ENCODE assay signal across 8 cellular contexts in genomic region chrX:123648028-123648810, GRCh38.
DNase-seq lines count a peak whose midpoint lies in the region; ATAC-seq and TF ChIP-seq lines count a peak whose summit lies in the region.

No MANE protein-coding gene starts in this region.

- H4K20me1 ChIP-seq in neural progenitor cell (ENCODE audit: low read depth) = peaks cover 16% of the 10 kb centered on the region

- H3K36me3 Mint-ChIP-seq in neural progenitor cell = peaks cover 27% of the 10 kb centered on the region

- H3K4me3 ChIP-seq in neural progenitor cell = no peak overlapping the region

- peaks cover 29% of the 10 kb centered on the region for H3K9me3 Mint-ChIP-seq in neural progenitor cell

- no peak overlapping the region for H3K27ac Mint-ChIP-seq in neural progenitor cell

- TF ChIP-seq CTCF in neural progenitor cell (IDR thresholded peaks at IDR 0.05) (no peak), GM13977 (IDR thresholded peaks at IDR 0.05; ENCODE audit: extremely low read depth, insufficient read depth, missing control alignments) (no peak)

- H3K27me3 Mint-ChIP-seq in neural progenitor cell (ENCODE audit: insufficient read depth, low read depth) = no peaks in the 10 kb centered on the region

- in situ Hi-C loops in GM13977 (cut with MboI; ENCODE audit: low pct_unique_long_range_greater_than_20kb, low sequenced_read_pairs, unreplicated experiment) = no loop called here

- H3K79me2 ChIP-seq in neural progenitor cell (ENCODE audit: low read depth) = peaks cover 17% of the 10 kb centered on the region

- H3K27ac ChIP-seq in neural progenitor cell = no peak overlapping the region

- peaks cover 24% of the 10 kb centered on the region for H3K4me1 Mint-ChIP-seq in neural progenitor cell

- no peaks in the 10 kb centered on the region for H3F3A ChIP-seq in neural progenitor cell (ENCODE audit: low read depth)

- H3K36me3 ChIP-seq in neural progenitor cell = no peaks in the 10 kb centered on the region

- H3K4me3 Mint-ChIP-seq in neural progenitor cell = peak overlapping the region; percentile 42

- H3K9me3 ChIP-seq in neural progenitor cell (ENCODE audit: low read depth) = no peaks in the 10 kb centered on the region

- no peaks in the 10 kb centered on the region for H3K27me3 ChIP-seq in neural progenitor cell

- ATAC-seq in GM21528 (IDR thresholded peaks at IDR 0.05; ENCODE audit: low FRiP score, unreplicated experiment) = no peak
- no peak for ATAC-seq in GM19328 (IDR thresholded peaks at IDR 0.05; ENCODE audit: unreplicated experiment)

- H2AFZ ChIP-seq in neural progenitor cell (replicated peaks) = no peak overlapping the region

- no peaks in the 10 kb centered on the region for H3K4me1 ChIP-seq in neural progenitor cell

- DNase-seq in Daoy (ENCODE audit: low read depth) (peak; percentile 52), NCI-H2227 (lab: John Stamatoyannopoulos, UW; ENCODE audit: unreplicated experiment) (peak; percentile 91), neural progenitor cell (ENCODE audit: low spot score) (peak; percentile 71), NCI-H187 treated with DMSO at 0.1 percent for 48 hours (lab: John Stamatoyannopoulos, UW) (no peak), GM13977 (ENCODE audit: low spot score) (no peak)
- peak; percentile 1 for DNase-seq in effector CD8-positive, alpha-beta T cell (lab: John Stamatoyannopoulos, UW)

- H3K9ac ChIP-seq in neural progenitor cell = no peak overlapping the region

- peak overlapping the region; percentile 49 for H3K4me2 ChIP-seq in neural progenitor cell

Comparison
In these comparisons a context has a peak if more than half of its experiments do, and no peak if none do; other contexts are left out.
1. DNase-seq: peak in Daoy (single experiment), NCI-H2227 (single experiment), effector CD8-positive, alpha-beta T cell (single experiment) and neural progenitor cell (single experiment); none in NCI-H187 treated with DMSO at 0.1 percent for 48 hours (single experiment) and GM13977 (single experiment).